Comparison of ENCODE assay signal across 1 cellular context in the genomic region with DNA sequence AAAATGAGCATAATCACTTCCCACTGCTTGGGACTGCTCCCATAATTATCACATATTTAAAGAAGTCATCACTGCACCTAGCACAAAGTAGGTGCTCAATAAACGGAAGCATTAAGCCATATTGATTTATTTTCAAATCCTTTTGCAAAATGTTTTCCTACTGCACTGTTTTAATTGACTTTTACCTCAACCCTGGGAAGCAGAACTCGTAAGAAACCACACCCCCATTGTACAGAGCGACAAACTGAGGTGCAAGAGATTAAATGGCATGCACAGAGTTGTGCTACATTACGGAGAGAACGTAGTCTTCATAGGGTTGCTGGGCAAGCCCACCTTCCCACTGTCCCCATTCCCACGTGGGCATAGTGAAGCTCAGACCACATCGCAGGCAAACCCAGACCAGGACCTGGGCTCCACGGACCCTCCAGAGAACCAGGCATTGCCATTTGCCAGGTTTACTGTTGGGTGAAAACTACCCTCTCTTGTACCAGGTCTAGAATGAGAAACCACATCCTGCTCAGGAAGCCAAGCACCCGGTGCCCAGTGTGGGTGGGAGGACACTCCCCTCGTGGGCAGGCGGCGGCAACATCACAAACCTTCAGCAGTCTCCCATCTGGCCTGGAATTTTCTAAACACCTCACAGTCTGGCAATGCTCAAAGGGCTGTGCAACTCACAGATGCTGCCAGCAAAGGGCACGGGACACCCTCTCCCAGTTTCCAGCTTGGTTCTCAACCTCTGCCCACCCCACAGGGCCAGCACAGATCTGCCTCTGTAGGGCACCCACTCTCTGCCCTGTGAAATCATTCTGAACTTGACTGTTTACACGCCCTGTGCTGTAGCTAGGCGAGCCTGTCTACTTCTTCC.
A peak's percentile ranks its signal among the peaks of the same experiment; 100 is the strongest.
TF ChIP-seq lines count a peak whose summit lies in the region.

No MANE protein-coding gene starts in this region.

TF ChIP-seq in GM12878, 131 proteins besides CTCF, POLR2A, EP300 and RAD21:
- no peak for TF ChIP-seq ZNF384 (IDR thresholded peaks at IDR 0.05; ENCODE audit: borderline replicate concordance, low read depth, low read length)
- TF ChIP-seq NRF1 (conservative IDR thresholded peaks at IDR 0.05; ENCODE audit: low read depth, low read length), result no peak
- TF ChIP-seq SUZ12 (IDR thresholded peaks at IDR 0.05; ENCODE audit: unreplicated experiment), result no peak
- TF ChIP-seq BRCA1 (IDR thresholded peaks at IDR 0.05; ENCODE audit: low read depth, low read length), result no peak
- TF ChIP-seq IRF4 (IDR thresholded peaks at IDR 0.05; ENCODE audit: low read depth, low read length), result no peak
- TF ChIP-seq, protein P1, sequence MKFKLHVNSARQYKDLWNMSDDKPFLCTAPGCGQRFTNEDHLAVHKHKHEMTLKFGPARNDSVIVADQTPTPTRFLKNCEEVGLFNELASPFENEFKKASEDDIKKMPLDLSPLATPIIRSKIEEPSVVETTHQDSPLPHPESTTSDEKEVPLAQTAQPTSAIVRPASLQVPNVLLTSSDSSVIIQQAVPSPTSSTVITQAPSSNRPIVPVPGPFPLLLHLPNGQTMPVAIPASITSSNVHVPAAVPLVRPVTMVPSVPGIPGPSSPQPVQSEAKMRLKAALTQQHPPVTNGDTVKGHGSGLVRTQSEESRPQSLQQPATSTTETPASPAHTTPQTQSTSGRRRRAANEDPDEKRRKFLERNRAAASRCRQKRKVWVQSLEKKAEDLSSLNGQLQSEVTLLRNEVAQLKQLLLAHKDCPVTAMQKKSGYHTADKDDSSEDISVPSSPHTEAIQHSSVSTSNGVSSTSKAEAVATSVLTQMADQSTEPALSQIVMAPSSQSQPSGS (IDR thresholded peaks at IDR 0.05; ENCODE audit: low read length), result no peak
- TF ChIP-seq CHD1 (IDR thresholded peaks at IDR 0.05; ENCODE audit: low read depth, low read length), result no peak
- TF ChIP-seq RUNX3 (IDR thresholded peaks at IDR 0.05; ENCODE audit: low read length), result peak; percentile 41; the same call in 1 of the 2 replicates
- TF ChIP-seq TAF1 (IDR thresholded peaks at IDR 0.05; ENCODE audit: borderline replicate concordance, low read depth, low read length), result no peak
